ENCODE assay signal across 2 cellular contexts in genomic region chr11:125483592-125483991, GRCh38.
TF ChIP-seq lines count a peak whose summit lies in the region.

No MANE protein-coding gene starts in this region.

TF ChIP-seq in liver, 16 proteins besides CTCF, POLR2A, EP300 and RAD21:
- TF ChIP-seq NR2F2 (IDR thresholded peaks at IDR 0.05) (peak; percentile 35), ATF3 (IDR thresholded peaks at IDR 0.05) (no peak)

TF ChIP-seq in HepG2, 621 proteins besides CTCF, POLR2A, EP300 and RAD21 (continued from another document):
- TF ChIP-seq YEATS2 (CRISPR knock-in tag; IDR thresholded peaks at IDR 0.05; ENCODE audit: borderline replicate concordance) (no peak), AGO1 (IDR thresholded peaks at IDR 0.05; ENCODE audit: low read depth, low read length, poor library complexity, severe bottlenecking) (no peak), ZNF367 (CRISPR knock-in tag; IDR thresholded peaks at IDR 0.05; ENCODE audit: borderline replicate concordance) (no peak), ZNF230 (CRISPR knock-in tag; IDR thresholded peaks at IDR 0.05) (no peak)
TF ChIP-seq in HepG2: peak in this region for 0.
